Comparison of ENCODE assay signal across 19 cellular contexts in genomic region chr2:221911890-221912289, GRCh38.
DNase-seq lines count a peak whose midpoint lies in the region; ATAC-seq, FAIRE-seq and TF ChIP-seq lines count a peak whose summit lies in the region.
"Had no signal": no experiment of that assay in that cellular context is flagged by ENCODE, and none has a peak within 500 bp of the region (broad histone marks: within the 10 kb centered on the region; RNA-seq: fewer than 3 reads in every experiment).

No MANE protein-coding gene starts in this region.

- H3K4me1 ChIP-seq in HAP-1: peaks cover 48% of the 10 kb centered on the region
- H3K4me1 ChIP-seq in endothelial cell of umbilical vein (ENCODE audit: control insufficient read depth, extremely low read depth, insufficient read depth, low read length): peaks cover 15% of the 10 kb centered on the region

- no peak overlapping the region for H3K4me3 ChIP-seq in HAP-1
- no peak overlapping the region for H3K4me3 ChIP-seq in endothelial cell of umbilical vein (replicated peaks in 1 of 3; ENCODE audit: insufficient read depth in 1 of 3, low read depth in 1 of 3, low read length in 3 of 3)

- no peaks in the 10 kb centered on the region for H3K79me2 ChIP-seq in endothelial cell of umbilical vein (ENCODE audit: control insufficient read depth, insufficient read depth, low read length)

- H3K4me2 ChIP-seq in endothelial cell of umbilical vein (ENCODE audit: insufficient read depth, low read length): no peak overlapping the region

- no peak overlapping the region for H3K9ac ChIP-seq in endothelial cell of umbilical vein (replicated peaks; ENCODE audit: extremely low read depth, insufficient read depth, low read length)

- DNase-seq in HAP-1 (ENCODE audit: low spot score in 2 of 2) (peak; percentile 75 to 97), NCI-H748 (lab: John Stamatoyannopoulos, UW; ENCODE audit: unreplicated experiment) (peak; percentile 82), endothelial cell of umbilical vein (ENCODE audit: low read depth, low spot score) (peak; percentile 14), SW 1271 (lab: John Stamatoyannopoulos, UW) (no peak), kidney glomerular epithelial cell (lab: John Stamatoyannopoulos, UW) (no peak)
- DNase-seq: Caco-2; CD8-positive, alpha-beta T cell; GOT3; KBM-7; NCI-H1105; NCI-H1436 treated with DMSO at 0.1 percent for 48 hours; NCI-H2029 treated with DMSO at 0.1 percent for 48 hours; NCI-H446 treated with DMSO at 0.1 percent for 48 hours; NCI-H526; SHP77 had no signal

- dilution Hi-C loops in endothelial cell of umbilical vein (cut with MboI; ENCODE audit: extremely low pct_ligation_motif_present, low sequenced_read_pairs): no loop called here

- TF ChIP-seq CTCF in endothelial cell of umbilical vein (IDR thresholded peaks at IDR 0.05; ENCODE audit: extremely low read depth in 1 of 2, insufficient read depth in 1 of 2, low read depth in 1 of 2, low read length in 2 of 2): no peak

- BruUV-seq in endothelial cell of umbilical vein (replicated peaks; lab: Mats Ljungman, UMichigan): no TSS peak

- in situ Hi-C loops in HAP-1 (cut with MboI; ENCODE audit: low sequenced_read_pairs): no loop called here

- FAIRE-seq in endothelial cell of umbilical vein (lab: Jason Lieb, UNC): no peak

- no peaks in the 10 kb centered on the region for H3K27me3 ChIP-seq in HAP-1 (ENCODE audit: low read depth)
- peaks cover 0 to 3% of the 10 kb centered on the region in 2 experiments for H3K27me3 ChIP-seq in endothelial cell of umbilical vein (ENCODE audit: control insufficient read depth in 2 of 2, insufficient read depth in 2 of 2, low read length in 2 of 2)

- POLR2A ChIA-PET in endothelial cell of umbilical vein (lab: Charles Lee): no interaction called here

- H4K20me1 ChIP-seq in endothelial cell of umbilical vein (replicated peaks; ENCODE audit: control insufficient read depth, extremely low read depth, insufficient read depth, low read length): no peaks in the 10 kb centered on the region

- H3K9me3 ChIP-seq in HAP-1 (peaks cover 6% of the 10 kb centered on the region), endothelial cell of umbilical vein (replicated peaks; ENCODE audit: control insufficient read depth, insufficient read depth, low read length) (no peaks in the 10 kb centered on the region)
- H3K9me3 ChIP-seq: Caco-2 had no signal

- no peak overlapping the region for H2AFZ ChIP-seq in endothelial cell of umbilical vein (ENCODE audit: low read depth, low read length)

- H3K27ac ChIP-seq in endothelial cell of umbilical vein (ENCODE audit: insufficient read depth, low read depth, low read length): no peak overlapping the region
- H3K27ac ChIP-seq: C4-2B, RWPE1 had no signal

- CTCF ChIA-PET in endothelial cell of umbilical vein (lab: Charles Lee): no interaction called here

- ATAC-seq in GM18867 (IDR thresholded peaks at IDR 0.05; ENCODE audit: unreplicated experiment) (no peak), HG03139 (IDR thresholded peaks at IDR 0.05; ENCODE audit: unreplicated experiment) (no peak)
- ATAC-seq: CD8-positive, alpha-beta T cell had no signal

- intact Hi-C loops in endothelial cell of umbilical vein (cut with micrococcal nuclease): no loop called here

- H3K36me3 ChIP-seq in HAP-1 (replicated peaks) (no peaks in the 10 kb centered on the region), endothelial cell of umbilical vein (ENCODE audit: control insufficient read depth in 2 of 2, extremely low read depth in 1 of 2, insufficient read depth in 2 of 2, low read length in 2 of 2) (no peaks in the 10 kb centered on the region)

- TF ChIP-seq POLR2A in endothelial cell of umbilical vein (IDR thresholded peaks at IDR 0.05; ENCODE audit: low read depth, low read length): no peak

- H3K9me1 ChIP-seq in endothelial cell of umbilical vein (replicated peaks; ENCODE audit: control insufficient read depth, extremely low read depth, insufficient read depth, low read length): no peaks in the 10 kb centered on the region

TF ChIP-seq in endothelial cell of umbilical vein, 7 proteins besides CTCF, POLR2A, EP300 and RAD21:
- no peak for TF ChIP-seq POLR2AphosphoS5 (IDR thresholded peaks at IDR 0.05; ENCODE audit: insufficient read depth, low read depth, low read length)
- TF ChIP-seq MAX (IDR thresholded peaks at IDR 0.05; ENCODE audit: insufficient read depth, insufficient read length): no peak
- no peak for TF ChIP-seq MYC (IDR thresholded peaks at IDR 0.05; ENCODE audit: low read depth, low read length)
- no peak for TF ChIP-seq EZH2 (IDR thresholded peaks at IDR 0.05; ENCODE audit: borderline replicate concordance, low read depth, low read length, severe bottlenecking)
- no peak for TF ChIP-seq JUN (IDR thresholded peaks at IDR 0.05; ENCODE audit: borderline replicate concordance, insufficient read depth, insufficient read length, low read depth)
- TF ChIP-seq GATA2 (IDR thresholded peaks at IDR 0.05; ENCODE audit: insufficient read depth, insufficient read length, low read depth, low read length): no peak
- TF ChIP-seq FOS (IDR thresholded peaks at IDR 0.05; ENCODE audit: borderline replicate concordance, insufficient read depth, low read length): no peak

Comparison
In these comparisons a context has a peak if more than half of its experiments do, and no peak if none do; other contexts are left out.
1. DNase-seq: peak in HAP-1 (2 of 2), NCI-H748 (single experiment) and endothelial cell of umbilical vein (single experiment); none in SW 1271 (0 of 2) and kidney glomerular epithelial cell (single experiment).